In the genomic region with DNA sequence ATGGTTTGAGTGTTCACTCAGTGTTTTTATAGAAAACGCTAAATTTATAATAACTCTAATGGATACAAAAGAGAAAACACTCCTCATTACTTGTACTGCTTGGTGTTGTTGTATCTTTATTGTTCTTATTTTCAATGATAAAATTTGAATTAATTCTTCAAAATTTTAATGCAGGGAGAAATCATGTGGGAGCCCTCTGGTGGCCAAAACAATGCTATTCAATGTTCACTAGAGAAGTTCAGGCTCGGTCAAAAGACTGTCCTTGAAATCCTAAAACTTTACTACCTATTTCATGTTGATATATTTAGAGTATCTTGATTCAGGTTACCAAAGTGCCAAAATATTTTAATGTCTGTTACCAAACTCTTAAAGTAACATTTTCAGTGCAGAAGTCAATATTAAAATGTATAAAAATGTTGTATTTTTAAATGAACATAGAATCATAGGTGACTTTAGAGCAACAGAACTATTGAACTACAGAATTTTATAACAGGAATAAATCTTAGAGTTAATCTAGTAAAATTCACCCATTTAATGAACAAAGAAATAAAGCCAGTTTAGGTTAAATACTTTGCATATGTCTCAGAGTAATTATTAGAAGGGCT, we compare ENCODE assay signal across 2 cellular contexts.
TF ChIP-seq lines count a peak whose summit lies in the region.

No MANE protein-coding gene starts in this region.

TF ChIP-seq in HCT116, 20 proteins besides CTCF, POLR2A, EP300 and RAD21 (continued from another document):
- TF ChIP-seq, protein P1, sequence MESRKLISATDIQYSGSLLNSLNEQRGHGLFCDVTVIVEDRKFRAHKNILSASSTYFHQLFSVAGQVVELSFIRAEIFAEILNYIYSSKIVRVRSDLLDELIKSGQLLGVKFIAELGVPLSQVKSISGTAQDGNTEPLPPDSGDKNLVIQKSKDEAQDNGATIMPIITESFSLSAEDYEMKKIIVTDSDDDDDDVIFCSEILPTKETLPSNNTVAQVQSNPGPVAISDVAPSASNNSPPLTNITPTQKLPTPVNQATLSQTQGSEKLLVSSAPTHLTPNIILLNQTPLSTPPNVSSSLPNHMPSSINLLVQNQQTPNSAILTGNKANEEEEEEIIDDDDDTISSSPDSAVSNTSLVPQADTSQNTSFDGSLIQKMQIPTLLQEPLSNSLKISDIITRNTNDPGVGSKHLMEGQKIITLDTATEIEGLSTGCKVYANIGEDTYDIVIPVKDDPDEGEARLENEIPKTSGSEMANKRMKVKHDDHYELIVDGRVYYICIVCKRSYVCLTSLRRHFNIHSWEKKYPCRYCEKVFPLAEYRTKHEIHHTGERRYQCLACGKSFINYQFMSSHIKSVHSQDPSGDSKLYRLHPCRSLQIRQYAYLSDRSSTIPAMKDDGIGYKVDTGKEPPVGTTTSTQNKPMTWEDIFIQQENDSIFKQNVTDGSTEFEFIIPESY (IDR thresholded peaks at IDR 0.05; ENCODE audit: extremely low read depth, insufficient replicate concordance, low read length): no peak
- TF ChIP-seq EZH2 (IDR thresholded peaks at IDR 0.05): no peak
- TF ChIP-seq SIN3A (IDR thresholded peaks at IDR 0.05; ENCODE audit: low read depth): no peak
- TF ChIP-seq, protein P2, sequence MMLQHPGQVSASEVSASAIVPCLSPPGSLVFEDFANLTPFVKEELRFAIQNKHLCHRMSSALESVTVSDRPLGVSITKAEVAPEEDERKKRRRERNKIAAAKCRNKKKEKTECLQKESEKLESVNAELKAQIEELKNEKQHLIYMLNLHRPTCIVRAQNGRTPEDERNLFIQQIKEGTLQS (IDR thresholded peaks at IDR 0.05): no peak
- TF ChIP-seq ELF1 (IDR thresholded peaks at IDR 0.05; ENCODE audit: borderline replicate concordance, low read depth): no peak
- no peak for TF ChIP-seq EZH2phosphoT487 (IDR thresholded peaks at IDR 0.05; ENCODE audit: borderline replicate concordance)
- no peak for TF ChIP-seq CBX3 (IDR thresholded peaks at IDR 0.05; ENCODE audit: low read depth)
- no peak for TF ChIP-seq CEBPB (IDR thresholded peaks at IDR 0.05; ENCODE audit: low read depth)
- TF ChIP-seq, protein P3, sequence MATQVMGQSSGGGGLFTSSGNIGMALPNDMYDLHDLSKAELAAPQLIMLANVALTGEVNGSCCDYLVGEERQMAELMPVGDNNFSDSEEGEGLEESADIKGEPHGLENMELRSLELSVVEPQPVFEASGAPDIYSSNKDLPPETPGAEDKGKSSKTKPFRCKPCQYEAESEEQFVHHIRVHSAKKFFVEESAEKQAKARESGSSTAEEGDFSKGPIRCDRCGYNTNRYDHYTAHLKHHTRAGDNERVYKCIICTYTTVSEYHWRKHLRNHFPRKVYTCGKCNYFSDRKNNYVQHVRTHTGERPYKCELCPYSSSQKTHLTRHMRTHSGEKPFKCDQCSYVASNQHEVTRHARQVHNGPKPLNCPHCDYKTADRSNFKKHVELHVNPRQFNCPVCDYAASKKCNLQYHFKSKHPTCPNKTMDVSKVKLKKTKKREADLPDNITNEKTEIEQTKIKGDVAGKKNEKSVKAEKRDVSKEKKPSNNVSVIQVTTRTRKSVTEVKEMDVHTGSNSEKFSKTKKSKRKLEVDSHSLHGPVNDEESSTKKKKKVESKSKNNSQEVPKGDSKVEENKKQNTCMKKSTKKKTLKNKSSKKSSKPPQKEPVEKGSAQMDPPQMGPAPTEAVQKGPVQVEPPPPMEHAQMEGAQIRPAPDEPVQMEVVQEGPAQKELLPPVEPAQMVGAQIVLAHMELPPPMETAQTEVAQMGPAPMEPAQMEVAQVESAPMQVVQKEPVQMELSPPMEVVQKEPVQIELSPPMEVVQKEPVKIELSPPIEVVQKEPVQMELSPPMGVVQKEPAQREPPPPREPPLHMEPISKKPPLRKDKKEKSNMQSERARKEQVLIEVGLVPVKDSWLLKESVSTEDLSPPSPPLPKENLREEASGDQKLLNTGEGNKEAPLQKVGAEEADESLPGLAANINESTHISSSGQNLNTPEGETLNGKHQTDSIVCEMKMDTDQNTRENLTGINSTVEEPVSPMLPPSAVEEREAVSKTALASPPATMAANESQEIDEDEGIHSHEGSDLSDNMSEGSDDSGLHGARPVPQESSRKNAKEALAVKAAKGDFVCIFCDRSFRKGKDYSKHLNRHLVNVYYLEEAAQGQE (IDR thresholded peaks at IDR 0.05; ENCODE audit: low read depth): no peak
- TF ChIP-seq, protein P4, sequence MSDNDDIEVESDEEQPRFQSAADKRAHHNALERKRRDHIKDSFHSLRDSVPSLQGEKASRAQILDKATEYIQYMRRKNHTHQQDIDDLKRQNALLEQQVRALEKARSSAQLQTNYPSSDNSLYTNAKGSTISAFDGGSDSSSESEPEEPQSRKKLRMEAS (IDR thresholded peaks at IDR 0.05): no peak
- TF ChIP-seq YY1 (IDR thresholded peaks at IDR 0.05; ENCODE audit: extremely low read depth, insufficient replicate concordance, low read depth, low read length): no peak
- no peak for TF ChIP-seq SRF (IDR thresholded peaks at IDR 0.05; ENCODE audit: low read depth)
- TF ChIP-seq FOSL1 (IDR thresholded peaks at IDR 0.05; ENCODE audit: low read depth): no peak
- no peak for TF ChIP-seq ZFX (IDR thresholded peaks at IDR 0.05)

TF ChIP-seq in liver, 16 proteins besides CTCF, POLR2A, EP300 and RAD21 (continued from another document):
- TF ChIP-seq, protein P3 (IDR thresholded peaks at IDR 0.05): no peak
- TF ChIP-seq HNF4A (conservative IDR thresholded peaks at IDR 0.05) (no peak), YY1 (IDR thresholded peaks at IDR 0.05) (no peak), RXRA (IDR thresholded peaks at IDR 0.05) (no peak), GABPA (IDR thresholded peaks at IDR 0.05 in 1 of 2, conservative IDR thresholded peaks at IDR 0.05 in 1 of 2) (no peak), HNF4G (IDR thresholded peaks at IDR 0.05) (no peak), FOXA2 (IDR thresholded peaks at IDR 0.05) (no peak), TAF1 (conservative IDR thresholded peaks at IDR 0.05) (no peak), EGR1 (IDR thresholded peaks at IDR 0.05; ENCODE audit: low read depth in 2 of 2) (no peak), JUND (IDR thresholded peaks at IDR 0.05) (no peak), NR2F2 (IDR thresholded peaks at IDR 0.05) (no peak), SP1 (IDR thresholded peaks at IDR 0.05) (no peak), FOXA1 (IDR thresholded peaks at IDR 0.05) (no peak)
- TF ChIP-seq, protein P2 (IDR thresholded peaks at IDR 0.05): no peak
- TF ChIP-seq, protein P4 (IDR thresholded peaks at IDR 0.05): no peak
